18 cellular contexts compared by ENCODE assay signal in the genomic region with DNA sequence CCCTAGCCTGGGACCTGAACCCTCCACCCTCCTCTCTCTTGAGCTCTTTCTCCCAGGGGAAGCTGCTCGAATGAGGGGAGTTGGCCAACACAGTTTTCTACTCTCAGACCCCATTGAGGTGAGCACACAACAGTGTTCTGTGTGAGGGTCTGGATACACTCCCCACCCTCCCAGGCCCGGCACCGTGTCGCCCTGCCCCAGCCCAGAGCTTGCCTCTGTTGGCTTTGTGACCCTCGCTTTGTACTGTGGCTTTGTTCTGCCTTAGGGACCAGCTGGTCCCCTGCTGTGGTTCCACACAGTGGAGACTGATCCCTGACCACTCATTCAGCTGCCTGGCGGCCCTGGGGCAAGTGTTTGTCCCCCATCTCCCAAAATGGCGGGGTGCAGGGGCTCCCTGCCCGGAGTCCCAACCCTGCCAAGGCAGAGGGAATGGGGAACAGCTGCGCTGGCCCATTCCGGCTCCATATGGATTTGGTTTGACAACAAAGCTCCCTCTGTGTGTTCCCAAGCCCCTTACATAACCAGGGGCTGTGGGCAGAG. TPM values are rescaled to one million over a fixed set of nuclear protein-coding genes. Genes with fewer than 3 reads are reported as not detected.
A peak's percentile ranks its signal among the peaks of the same experiment; 100 is the strongest.
DNase-seq lines count a peak whose midpoint lies in the region; ATAC-seq and TF ChIP-seq lines count a peak whose summit lies in the region.
"Had no signal": no experiment of that assay in that cellular context is flagged by ENCODE, and none has a peak within 500 bp of the region (broad histone marks: within the 10 kb centered on the region; RNA-seq: fewer than 3 reads in every experiment).

No MANE protein-coding gene starts in this region.

- H3K4me3 Mint-ChIP-seq in activated CD8-positive, alpha-beta memory T cell treated with anti-CD3 and anti-CD28 coated beads, Interleukin-2, amount 10 ng/mL, durations not matched to agents 7 days and 5 days: no peak overlapping the region
- H3K4me3 Mint-ChIP-seq: activated CD4-positive, alpha-beta T cell treated with anti-CD3 and anti-CD28 coated beads for 36 hours; central memory CD8-positive, alpha-beta T cell had no signal

- no peaks in the 10 kb centered on the region for H3K9me3 Mint-ChIP-seq in activated CD8-positive, alpha-beta memory T cell treated with anti-CD3 and anti-CD28 coated beads, Interleukin-2, amount 10 ng/mL, durations not matched to agents 7 days and 5 days (ENCODE audit: low read depth)
- H3K9me3 Mint-ChIP-seq: central memory CD8-positive, alpha-beta T cell had no signal

- no peak for TF ChIP-seq POLR2A in body of pancreas (IDR thresholded peaks at IDR 0.05)

- H3K36me3 Mint-ChIP-seq in activated CD8-positive, alpha-beta memory T cell treated with anti-CD3 and anti-CD28 coated beads, Interleukin-2, amount 10 ng/mL, durations not matched to agents 7 days and 5 days: no peaks in the 10 kb centered on the region

- H3K4me2 ChIP-seq in neuronal stem cell (ENCODE audit: insufficient read depth, low read length, poor library complexity, severe bottlenecking): no peak overlapping the region
- H3K4me2 ChIP-seq: BLaER1 had no signal

- no peak overlapping the region for H4K91ac ChIP-seq in neuronal stem cell (ENCODE audit: low read depth, low read length, poor library complexity)

- ATAC-seq in heart right ventricle (peak in 4 of 8 donors; percentile 0 to 20 (median 8)), upper lobe of right lung (no peak), body of pancreas (no peak)
- no peak for ATAC-seq in activated CD8-positive, alpha-beta memory T cell treated with anti-CD3 and anti-CD28 coated beads, Interleukin-2, amount 10 ng/mL, durations not matched to agents 7 days and 5 days
- ATAC-seq: activated CD4-positive, alpha-beta T cell treated with anti-CD3 and anti-CD28 coated beads for 36 hours had no signal

- H3K27ac ChIP-seq in angular gyrus (ENCODE audit: low read depth, low read length) (peak overlapping the region; percentile 95), heart right ventricle (peak overlapping the region in 6 of 10 donors; percentile 43 to 70 (median 55)), neuronal stem cell (replicated peaks; ENCODE audit: low read length) (no peak overlapping the region), upper lobe of right lung (peak overlapping the region; percentile 17), body of pancreas (no peak overlapping the region)

- H3K4me3 ChIP-seq in heart right ventricle (no peak overlapping the region), neuronal stem cell (ENCODE audit: low read length in 2 of 2) (no peak overlapping the region), upper lobe of right lung (no peak overlapping the region), body of pancreas (no peak overlapping the region)
- H3K4me3 ChIP-seq: BLaER1 had no signal

- intact Hi-C loops in heart right ventricle (cut with DNase I): no loop called here
- intact Hi-C loops in upper lobe of right lung (cut with DNase I): no loop called here
- intact Hi-C loops in body of pancreas (cut with DNase I): no loop called here

- H3K23ac ChIP-seq in neuronal stem cell (ENCODE audit: low read depth, low read length, poor library complexity): no peak overlapping the region

- H3K4me1 Mint-ChIP-seq in activated CD8-positive, alpha-beta memory T cell treated with anti-CD3 and anti-CD28 coated beads, Interleukin-2, amount 10 ng/mL, durations not matched to agents 7 days and 5 days: no peaks in the 10 kb centered on the region
- H3K4me1 Mint-ChIP-seq: activated CD4-positive, alpha-beta T cell treated with anti-CD3 and anti-CD28 coated beads for 36 hours had no signal

- H2BK5ac ChIP-seq in neuronal stem cell (ENCODE audit: low read length): peak overlapping the region; percentile 59

- CTCF ChIA-PET in activated CD8-positive, alpha-beta memory T cell treated with anti-CD3 and anti-CD28 coated beads, Interleukin-2, amount 10 ng/mL, durations not matched to agents 7 days and 5 days (lab: Charles Lee): no interaction called here

- H3K27me3 Mint-ChIP-seq in activated CD8-positive, alpha-beta memory T cell treated with anti-CD3 and anti-CD28 coated beads, Interleukin-2, amount 10 ng/mL, durations not matched to agents 7 days and 5 days: no peaks in the 10 kb centered on the region
- H3K27me3 Mint-ChIP-seq: activated CD4-positive, alpha-beta T cell treated with anti-CD3 and anti-CD28 coated beads for 36 hours; central memory CD8-positive, alpha-beta T cell had no signal

- no peak overlapping the region for H3K27ac Mint-ChIP-seq in activated CD8-positive, alpha-beta memory T cell treated with anti-CD3 and anti-CD28 coated beads, Interleukin-2, amount 10 ng/mL, durations not matched to agents 7 days and 5 days
- H3K27ac Mint-ChIP-seq: activated CD4-positive, alpha-beta T cell treated with anti-CD3 and anti-CD28 coated beads for 36 hours had no signal

- H2BK120ac ChIP-seq in neuronal stem cell (ENCODE audit: low read depth, low read length): peak overlapping the region; percentile 37

- H2AFZ ChIP-seq in neuronal stem cell (ENCODE audit: low read length): no peak overlapping the region

- H3K36me3 ChIP-seq in heart right ventricle (no peaks in the 10 kb centered on the region), neuronal stem cell (replicated peaks in 1 of 2; ENCODE audit: control insufficient read depth in 2 of 2, insufficient read depth in 2 of 2, low read length in 2 of 2) (no peaks in the 10 kb centered on the region), upper lobe of right lung (no peaks in the 10 kb centered on the region), body of pancreas (replicated peaks in 1 of 2; ENCODE audit: insufficient read depth in 1 of 2, low read depth in 2 of 2) (no peaks in the 10 kb centered on the region)

- peaks cover 4% of the 10 kb centered on the region for H3K79me1 ChIP-seq in neuronal stem cell (ENCODE audit: low read depth, low read length)

- H2BK15ac ChIP-seq in neuronal stem cell (ENCODE audit: low read length): peak overlapping the region; percentile 68

- H2BK12ac ChIP-seq in neuronal stem cell (ENCODE audit: low read length): peak overlapping the region; percentile 11

- no peak overlapping the region for H3K4ac ChIP-seq in neuronal stem cell (ENCODE audit: low read length)

- peak overlapping the region; percentile 19 for H2AK5ac ChIP-seq in neuronal stem cell (ENCODE audit: low read depth, low read length)

- no peak overlapping the region for H4K8ac ChIP-seq in neuronal stem cell (ENCODE audit: low read depth, low read length)

- no peak overlapping the region for H3K14ac ChIP-seq in neuronal stem cell (ENCODE audit: low read length)

- no peak for TF ChIP-seq CTCF in heart right ventricle (IDR thresholded peaks at IDR 0.05)
- TF ChIP-seq CTCF in upper lobe of right lung (IDR thresholded peaks at IDR 0.05): no peak
- no peak for TF ChIP-seq CTCF in body of pancreas (IDR thresholded peaks at IDR 0.05)

- no peak overlapping the region for H3K9ac ChIP-seq in neuronal stem cell (ENCODE audit: low read depth, low read length, poor library complexity)
- H3K9ac ChIP-seq: BLaER1 had no signal

- H3K27me3 ChIP-seq in heart right ventricle: no peaks in the 10 kb centered on the region
- H3K27me3 ChIP-seq in neuronal stem cell (ENCODE audit: control insufficient read depth in 3 of 3, insufficient read depth in 3 of 3, low read depth in 1 of 3, low read length in 3 of 3): no peaks in the 10 kb centered on the region
- no peaks in the 10 kb centered on the region for H3K27me3 ChIP-seq in upper lobe of right lung
- no peaks in the 10 kb centered on the region for H3K27me3 ChIP-seq in body of pancreas
- H3K27me3 ChIP-seq: BLaER1 had no signal

- DNase-seq in heart right ventricle (peak in 1 of 2 donors; percentile 33), neuronal stem cell (ENCODE audit: low spot score) (no peak), upper lobe of right lung (peak; percentile 50), LoVo (ENCODE audit: low spot score) (no peak), body of pancreas (no peak), islet precursor cell (no peak)
- no peak for DNase-seq in activated CD8-positive, alpha-beta memory T cell treated with anti-CD3 and anti-CD28 coated beads, Interleukin-2, amount 10 ng/mL, durations not matched to agents 7 days and 5 days
- DNase-seq: activated CD4-positive, alpha-beta T cell treated with anti-CD3 and anti-CD28 coated beads for 36 hours; activated CD8-positive, alpha-beta memory T cell treated with anti-CD3 and anti-CD28 coated beads, Interleukin-2, amount 50 U/mL, for 4 hours; activated naive CD4-positive, alpha-beta T cell treated with anti-CD3 and anti-CD28 coated beads, Interleukin-2, amount 50 U/mL, for 16 hours; DMS53; foreskin melanocyte; IMR-90; NCI-H446; T1000 had no signal

- 77 to 81% methylated on average over 10 of the region's 10 CpGs for WGBS in heart right ventricle, 2 donors
- no CpG with 5 or more reads among the region's 10 CpGs for WGBS in neuronal stem cell (ENCODE audit: extremely low coverage in 2 of 2, insufficient read length in 2 of 2, insufficient replicate concordance in 1 of 2), 2 donors
- WGBS in body of pancreas, 2 donors: 72 to 87% methylated on average over 5 to 9 of the region's 10 CpGs

- H3K4me1 ChIP-seq in heart right ventricle: peaks cover 18 to 93% (median 53%) of the 10 kb centered on the region in 9 donors
- peaks cover 5 to 24% of the 10 kb centered on the region in 2 donors for H3K4me1 ChIP-seq in neuronal stem cell (ENCODE audit: control insufficient read depth in 2 of 2, insufficient read depth in 1 of 2, low read depth in 1 of 2, low read length in 2 of 2)
- peaks cover 21% of the 10 kb centered on the region for H3K4me1 ChIP-seq in upper lobe of right lung
- peaks cover 3% of the 10 kb centered on the region for H3K4me1 ChIP-seq in body of pancreas

- H3K9me3 ChIP-seq in heart right ventricle: no peaks in the 10 kb centered on the region
- no peaks in the 10 kb centered on the region for H3K9me3 ChIP-seq in neuronal stem cell (replicated peaks in 1 of 2; ENCODE audit: control insufficient read depth in 2 of 2, insufficient read depth in 1 of 2, low read depth in 1 of 2, low read length in 2 of 2)
- no peaks in the 10 kb centered on the region for H3K9me3 ChIP-seq in upper lobe of right lung
- no peaks in the 10 kb centered on the region for H3K9me3 ChIP-seq in body of pancreas
- H3K9me3 ChIP-seq: BLaER1 had no signal

- peak overlapping the region; percentile 68 for H3K18ac ChIP-seq in neuronal stem cell (ENCODE audit: low read length)

RNA-seq across cellular contexts. Expression of a gene that starts 8.3 kb away (rescaled TPM):
- total RNA-seq in heart right ventricle (10 to 100 TPM; 24.8 to 51.0 (median 43.4) TPM), upper lobe of right lung (39.2 TPM), body of pancreas (10 to 100 TPM in 1 of 2 donors, 1 to 10 TPM in 1; 7.5 to 14.8 TPM)
- 10 to 100 TPM; 96.2 to 98.2 TPM for polyA plus RNA-seq in heart right ventricle
- 12.7 TPM for polyA plus RNA-seq in neuronal stem cell (2013, experiment 1 of 2)
- polyA plus RNA-seq in neuronal stem cell (2013, experiment 2 of 2): 11.2 TPM
- total RNA-seq in activated CD8-positive, alpha-beta memory T cell treated with anti-CD3 and anti-CD28 coated beads, Interleukin-2, amount 10 ng/mL, durations not matched to agents 7 days and 5 days: 10 to 100 TPM in 1 of 2 experiments, 1 to 10 TPM in 1; 8.8 to 11.5 TPM

RNA-seq across cellular contexts. Expression of a gene that starts 59.9 kb away (rescaled TPM):
- total RNA-seq in heart right ventricle (10 to 100 TPM in 6 of 10 donors, 1 to 10 TPM in 4; 6.5 to 17.3 (median 10.6) TPM), upper lobe of right lung (15.5 TPM), body of pancreas (10 to 100 TPM in 1 of 2 donors, 1 to 10 TPM in 1; 3.0 to 17.9 TPM)
- 10 to 100 TPM in 1 of 2 donors, 1 to 10 TPM in 1; 8.8 to 17.1 TPM for polyA plus RNA-seq in heart right ventricle
- 21.3 TPM for polyA plus RNA-seq in neuronal stem cell (2013, experiment 1 of 2)
- 21.8 TPM for polyA plus RNA-seq in neuronal stem cell (2013, experiment 2 of 2)
- total RNA-seq in activated CD8-positive, alpha-beta memory T cell treated with anti-CD3 and anti-CD28 coated beads, Interleukin-2, amount 10 ng/mL, durations not matched to agents 7 days and 5 days: 10 to 100 TPM; 40.6 to 41.9 TPM

Comparison
In these comparisons a context has a peak if more than half of its experiments do, and no peak if none do; other contexts are left out.
1. H3K27ac ChIP-seq: peak in angular gyrus (single experiment), heart right ventricle (6 of 10) and upper lobe of right lung (single experiment); none in neuronal stem cell (single experiment) and body of pancreas (0 of 4).